In genomic region chr19:58559275-58560006, GRCh38 we compare ENCODE assay signal across 1 cellular context.
A peak's percentile ranks its signal among the peaks of the same experiment; 100 is the strongest.
TF ChIP-seq lines count a peak whose summit lies in the region.

No MANE protein-coding gene starts in this region.

TF ChIP-seq in endothelial cell of umbilical vein, 7 proteins besides CTCF, POLR2A, EP300 and RAD21 (continued from another document):
- TF ChIP-seq, protein P1, sequence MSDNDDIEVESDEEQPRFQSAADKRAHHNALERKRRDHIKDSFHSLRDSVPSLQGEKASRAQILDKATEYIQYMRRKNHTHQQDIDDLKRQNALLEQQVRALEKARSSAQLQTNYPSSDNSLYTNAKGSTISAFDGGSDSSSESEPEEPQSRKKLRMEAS (IDR thresholded peaks at IDR 0.05; ENCODE audit: insufficient read depth, insufficient read length) = peak; percentile 57
